Comparison of ENCODE assay signal across 9 cellular contexts in the genomic region with DNA sequence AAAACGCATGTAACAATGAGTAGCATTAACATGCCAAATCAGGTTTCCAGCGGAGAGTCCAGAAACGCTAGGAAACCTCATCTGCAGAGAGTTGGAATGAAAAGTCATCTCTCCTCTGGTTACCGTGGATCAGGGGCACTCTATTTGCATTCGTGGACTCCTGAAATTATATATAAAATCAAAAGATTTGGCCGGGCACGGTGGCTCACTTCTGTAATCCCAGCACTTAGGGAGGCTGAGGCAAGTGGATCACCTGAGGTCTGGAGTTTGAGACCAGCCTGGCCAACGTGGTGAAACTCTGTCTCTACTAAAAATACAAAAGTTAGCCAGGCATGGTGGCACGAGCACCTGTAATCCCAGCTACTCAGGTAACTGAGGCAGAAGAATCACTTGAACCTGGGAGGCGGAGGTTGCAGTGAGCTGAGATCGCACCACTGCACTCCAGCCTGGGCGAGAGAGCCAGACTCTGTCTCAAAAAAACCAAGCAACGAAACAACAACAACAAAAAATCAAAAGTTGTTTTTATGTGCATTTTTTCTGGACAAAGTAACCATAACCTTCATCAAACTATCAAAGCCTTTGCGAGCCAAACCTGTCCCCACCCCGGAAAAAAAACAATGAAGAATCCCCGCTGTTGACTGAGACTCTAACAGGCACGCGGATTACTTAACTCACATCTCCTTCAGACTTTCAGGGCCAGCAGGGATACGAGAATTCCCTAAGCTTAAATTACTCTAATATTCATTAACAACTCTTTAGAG.
DNase-seq lines count a peak whose midpoint lies in the region; TF ChIP-seq lines count a peak whose summit lies in the region.
"Had no signal": no experiment of that assay in that cellular context is flagged by ENCODE, and none has a peak within 500 bp of the region (broad histone marks: within the 10 kb centered on the region; RNA-seq: fewer than 3 reads in every experiment).

No MANE protein-coding gene starts in this region.

- peak overlapping the region; percentile 38 for H3K4me3 ChIP-seq in SJSA1
- peak overlapping the region; percentile 6 to 60 (median 18) for H3K4me3 ChIP-seq in spleen

- H3K36me3 ChIP-seq in SJSA1, result peaks cover 5% of the 10 kb centered on the region
- peaks cover 0 to 7% (median 0%) of the 10 kb centered on the region in 6 donors for H3K36me3 ChIP-seq in spleen

- intact Hi-C loops in spleen (cut with DNase I; ENCODE audit: low total_unique reads), result no loop called here

- peak overlapping the region; percentile 74 for H3K27ac ChIP-seq in SJSA1
- peak overlapping the region; percentile 40 to 87 (median 76) for H3K27ac ChIP-seq in spleen

- no peak for TF ChIP-seq CTCF in spleen (IDR thresholded peaks at IDR 0.05 in 8 of 11, conservative IDR thresholded peaks at IDR 0.05 in 3 of 11)

- H3K4me1 ChIP-seq in SJSA1 (replicated peaks) (peaks cover 25% of the 10 kb centered on the region), spleen (peaks cover 9 to 43% (median 32%) of the 10 kb centered on the region in 6 donors)

- TF ChIP-seq POLR2A in spleen (IDR thresholded peaks at IDR 0.05), result no peak

- no peaks in the 10 kb centered on the region for H3K27me3 ChIP-seq in SJSA1 (replicated peaks)
- peaks cover 0 to 25% (median 0%) of the 10 kb centered on the region in 7 donors for H3K27me3 ChIP-seq in spleen (replicated peaks in 1 of 7)

- DNase-seq in DMS 273 (lab: John Stamatoyannopoulos, UW; ENCODE audit: unreplicated experiment) (peak; percentile 58), DMS 273 treated with DMSO at 0.1 percent for 48 hours (lab: John Stamatoyannopoulos, UW) (no peak), SJSA1 (ENCODE audit: low read depth in 1 of 2, low spot score in 2 of 2) (peak in 1 of 2 experiments; percentile 81), foreskin melanocyte (peak; percentile 8), spleen (no peak), GM19238 (ENCODE audit: insufficient read length, low spot score) (no peak), NCI-H1048 (lab: John Stamatoyannopoulos, UW) (no peak)
- DNase-seq in stimulated activated CD4-positive, alpha-beta T cell treated with anti-CD3 and anti-CD28 coated beads, Interleukin-4, amount 100 ng/mL, for 1 hour, result no peak
- DNase-seq: H9 had no signal

- H3K9me3 ChIP-seq in SJSA1 (replicated peaks), result no peaks in the 10 kb centered on the region
- H3K9me3 ChIP-seq in spleen, result no peaks in the 10 kb centered on the region

- WGBS in spleen, 5 donors, result 49 to 68% (median 66%) methylated on average over 19 of the region's 19 CpGs

Comparison
In these comparisons a context has a peak if more than half of its experiments do, and no peak if none do; other contexts are left out.
1. DNase-seq: peak in DMS 273 (single experiment) and foreskin melanocyte (single experiment); none in DMS 273 treated with DMSO at 0.1 percent for 48 hours (single experiment), spleen (single experiment), GM19238 (single experiment), stimulated activated CD4-positive, alpha-beta T cell treated with anti-CD3 and anti-CD28 coated beads, Interleukin-4, amount 100 ng/mL, for 1 hour (single experiment) and NCI-H1048 (single experiment).